Comparison of ENCODE assay signal across 12 cellular contexts in genomic region chr19:33622809-33623511, GRCh38. TPM values are rescaled to one million over a fixed set of nuclear protein-coding genes. Genes with fewer than 3 reads are reported as not detected.
DNase-seq lines count a peak whose midpoint lies in the region; ATAC-seq and TF ChIP-seq lines count a peak whose summit lies in the region.
"Had no signal": no experiment of that assay in that cellular context is flagged by ENCODE, and none has a peak within 500 bp of the region (broad histone marks: within the 10 kb centered on the region; RNA-seq: fewer than 3 reads in every experiment).

No MANE protein-coding gene starts in this region.

- DNase-seq in H9 = no peak
- peak; percentile 18 for DNase-seq in RPMI8226
- no peak for DNase-seq in right cardiac atrium
- peak; percentile 74 for DNase-seq in retina
- DNase-seq in activated CD8-positive, alpha-beta memory T cell treated with anti-CD3 and anti-CD28 coated beads, Interleukin-2, amount 50 U/mL, for 48 hours = no peak
- DNase-seq in PC-3 = no peak
- no peak for DNase-seq in A172 (ENCODE audit: low spot score)
- DNase-seq: erythroblast; Peyer's patch; stimulated activated CD8-positive, alpha-beta memory T cell treated with anti-CD3 and anti-CD28 coated beads, Interleukin-4, amount 100 ng/mL, for 48 hours had no signal

- H3K4ac ChIP-seq in H9 (ENCODE audit: low read depth, low read length) = no peak overlapping the region

- H3K27me3 ChIP-seq in H9 (ENCODE audit: insufficient read depth, low read length) (peaks cover 24% of the 10 kb centered on the region; the same call in 1 of the 2 replicates), right cardiac atrium (ENCODE audit: control insufficient read depth, insufficient read depth) (no peaks in the 10 kb centered on the region), PC-3 (ENCODE audit: low read length) (peaks cover 49% of the 10 kb centered on the region)

- no peak for ATAC-seq in right cardiac atrium
- no peak for ATAC-seq in GM19328 (IDR thresholded peaks at IDR 0.05; ENCODE audit: unreplicated experiment)
- no peak for ATAC-seq in PC-3

- H3K36me3 ChIP-seq in PC-3 (ENCODE audit: low read depth, low read length) = no peaks in the 10 kb centered on the region
- H3K36me3 ChIP-seq: Peyer's patch had no signal

- H3K4me3 ChIP-seq in right cardiac atrium (ENCODE audit: low read length) = peak overlapping the region; percentile 56
- H3K4me3 ChIP-seq in PC-3 (ENCODE audit: low read length) = no peak overlapping the region

- H3K4me1 Mint-ChIP-seq in H9 = peaks cover 18 to 22% of the 10 kb centered on the region in 2 experiments

- no peaks in the 10 kb centered on the region for H3F3A ChIP-seq in PC-3 (ENCODE audit: low read length, unreplicated experiment)

- H2BK15ac ChIP-seq in H9 (ENCODE audit: low read depth, low read length) = no peak overlapping the region

- H3K4me2 ChIP-seq in H9 (ENCODE audit: insufficient read depth, insufficient read length, low read length) = peak overlapping the region; percentile 80
- no peak overlapping the region for H3K4me2 ChIP-seq in PC-3 (ENCODE audit: low read length)

- H3K9me3 Mint-ChIP-seq in H9 = no peaks in the 10 kb centered on the region

- no peak overlapping the region for H2AFZ ChIP-seq in H9 (ENCODE audit: low read length)
- no peak overlapping the region for H2AFZ ChIP-seq in PC-3 (ENCODE audit: low read length)

- no peak overlapping the region for H3K23ac ChIP-seq in H9 (ENCODE audit: insufficient read length, low read depth, low read length)

- no peaks in the 10 kb centered on the region for H3K79me1 ChIP-seq in H9 (ENCODE audit: insufficient read depth, low read depth, low read length, poor library complexity, severe bottlenecking)

- H2BK5ac ChIP-seq in H9 (ENCODE audit: insufficient read length, low read length) = no peak overlapping the region

- H3K9ac ChIP-seq in H9 (ENCODE audit: extremely low read depth, insufficient read length, low read length) (peak overlapping the region; percentile 39), PC-3 (ENCODE audit: low read length) (no peak overlapping the region)

- H4K5ac ChIP-seq in H9 (ENCODE audit: insufficient read length, low read depth, low read length) = no peak overlapping the region

- no peak overlapping the region for H3K18ac ChIP-seq in H9 (ENCODE audit: insufficient read length, low read depth, low read length)

- no peak overlapping the region for H2BK120ac ChIP-seq in H9 (ENCODE audit: low read depth, low read length, poor library complexity, severe bottlenecking)

- POLR2A ChIA-PET in PC-3 (lab: Charles Lee; ENCODE audit: unreplicated experiment) = no interaction called here

- intact Hi-C loops in right cardiac atrium (cut with DNase I) (no loop called here), PC-3 (cut with micrococcal nuclease) (no loop called here)

- H3K4me1 ChIP-seq in H9 (ENCODE audit: insufficient read depth, low read length) = peaks cover 5% of the 10 kb centered on the region; the same call in 1 of the 2 replicates
- H3K4me1 ChIP-seq in right cardiac atrium (ENCODE audit: control insufficient read depth, insufficient read depth, low read length) = no peaks in the 10 kb centered on the region
- no peaks in the 10 kb centered on the region for H3K4me1 ChIP-seq in PC-3 (ENCODE audit: insufficient read depth, low read length)

- H2AK5ac ChIP-seq in H9 (ENCODE audit: insufficient read length, low read length) = no peak overlapping the region

- CTCF ChIA-PET in PC-3 (lab: Charles Lee) = no interaction called here

- H2BK12ac ChIP-seq in H9 (ENCODE audit: insufficient read length, low read depth, low read length) = no peak overlapping the region

- no peak overlapping the region for H3K27ac Mint-ChIP-seq in H9

- H3T11ph ChIP-seq in H9 (ENCODE audit: low read length) = no peak overlapping the region

- peak overlapping the region; percentile 24; the same call in 1 of the 2 replicates for H3K14ac ChIP-seq in H9 (ENCODE audit: insufficient read depth, low read length)

- no peak overlapping the region for H3K56ac ChIP-seq in H9 (ENCODE audit: insufficient read length, low read depth, low read length)

- H2BK20ac ChIP-seq in H9 (ENCODE audit: low read depth, low read length, poor library complexity, severe bottlenecking) = no peak overlapping the region

- H3K79me2 ChIP-seq in H9 (ENCODE audit: insufficient read depth, low read length) (no peaks in the 10 kb centered on the region; the same call in 1 of the 2 replicates), PC-3 (ENCODE audit: low read length) (no peaks in the 10 kb centered on the region)

- H3K27me3 Mint-ChIP-seq in H9 (ENCODE audit: low read depth) = peaks cover 84% of the 10 kb centered on the region

- no peaks in the 10 kb centered on the region for H3K9me3 ChIP-seq in H9 (ENCODE audit: control insufficient read depth, low read depth, low read length)
- no peaks in the 10 kb centered on the region for H3K9me3 ChIP-seq in right cardiac atrium (ENCODE audit: control insufficient read depth, low read length)
- H3K9me3 ChIP-seq in PC-3 (ENCODE audit: low read length) = no peaks in the 10 kb centered on the region

- TF ChIP-seq CTCF in H9 (conservative IDR thresholded peaks at IDR 0.05) (no peak), PC-3 (conservative IDR thresholded peaks at IDR 0.05; ENCODE audit: low read depth, low read length) (no peak)

- H3K27ac ChIP-seq in H9 (ENCODE audit: insufficient read length, low read depth, low read length) = no peak overlapping the region
- no peak overlapping the region for H3K27ac ChIP-seq in right cardiac atrium (ENCODE audit: low read length)
- no peak overlapping the region for H3K27ac ChIP-seq in PC-3 (ENCODE audit: low read length)
- H3K27ac ChIP-seq: Peyer's patch had no signal

- no peak overlapping the region for H4K91ac ChIP-seq in H9 (ENCODE audit: insufficient read length, low read depth, low read length)

- H3K9me2 ChIP-seq in PC-3 (replicated peaks; ENCODE audit: low read length) = no peaks in the 10 kb centered on the region

- H4K20me1 ChIP-seq in H9 (ENCODE audit: control insufficient read depth, insufficient read depth, insufficient read length) = no peaks in the 10 kb centered on the region
- H4K20me1 ChIP-seq in PC-3 (ENCODE audit: low read length) = no peaks in the 10 kb centered on the region

- BruUV-seq in PC-3 (replicated peaks; lab: Mats Ljungman, UMichigan) = no TSS peak

- no peaks in the 10 kb centered on the region for H3K36me3 Mint-ChIP-seq in H9 (ENCODE audit: insufficient read depth in 1 of 3, low read depth in 3 of 3)

- no peak overlapping the region for H4K8ac ChIP-seq in H9 (replicated peaks; ENCODE audit: insufficient read length, low read depth, low read length)

- peak overlapping the region; percentile 69 to 91 for H3K4me3 Mint-ChIP-seq in H9

- no CpG with 5 or more reads among the region's 64 CpGs for WGBS in H9 (ENCODE audit: extremely low coverage, insufficient read length, low lambda C conversion rate)
- 1% methylated on average over 64 of the region's 64 CpGs for WGBS in right cardiac atrium

- H3K23me2 ChIP-seq in H9 (ENCODE audit: insufficient read length, low read depth, low read length, poor library complexity, severe bottlenecking) = peaks cover 19% of the 10 kb centered on the region

RNA-seq across cellular contexts. Expression of gene CHST8, which starts 1.2 kb away (rescaled TPM):
- total RNA-seq in H9 (2021) = 4.9 and 5.1 TPM in 2 replicates
- total RNA-seq in right cardiac atrium = under 1 TPM in 3 of 4 donors, not detected in 1; 0.15 to 0.37 (median 0.36) TPM
- polyA plus RNA-seq in right cardiac atrium = 0.63 TPM
- total RNA-seq in PC-3 (2014; rRNA removed) = 0.36 TPM in 1 of 2 replicates, not detected in the other
- total RNA-seq in A172 (2014; rRNA removed; shearing (Covaris generic)) = not detected in 2 replicates
- total RNA-seq: liver had no signal

Comparison
In these comparisons a context has a peak if more than half of its experiments do, and no peak if none do; other contexts are left out.
1. DNase-seq: peak in RPMI8226 (single experiment) and retina (single experiment); none in H9 (single experiment), right cardiac atrium (0 of 3), activated CD8-positive, alpha-beta memory T cell treated with anti-CD3 and anti-CD28 coated beads, Interleukin-2, amount 50 U/mL, for 48 hours (single experiment), PC-3 (single experiment) and A172 (single experiment).